ENCODE assay signal across 15 cellular contexts in genomic region chr11:64753380-64754123, GRCh38. TPM values are rescaled to one million over a fixed set of nuclear protein-coding genes. Genes with fewer than 3 reads are reported as not detected.
"Had no signal": no experiment of that assay in that cellular context is flagged by ENCODE, and none has a peak within 500 bp of the region (broad histone marks: within the 10 kb centered on the region; RNA-seq: fewer than 3 reads in every experiment).

No MANE protein-coding gene starts in this region.

- H3K27ac Mint-ChIP-seq: activated CD4-positive, alpha-beta T cell treated with anti-CD3 and anti-CD28 coated beads, Interleukin-2, amount 10 ng/mL, durations not matched to agents 24 days and 14 days; activated naive CD8-positive, alpha-beta T cell; stimulated activated naive B cell treated with anti-CD40 and anti-IgM and Interleukin-4, amounts not matched to agents 10 μg/mL and 1 μg/mL and 100 μg/mL, for 72 hours had no signal

- DNase-seq: activated CD4-positive, alpha-beta T cell treated with anti-CD3 and anti-CD28 coated beads, Interleukin-2, amount 10 ng/mL, durations not matched to agents 24 days and 14 days; activated effector memory CD4-positive, alpha-beta T cell treated with anti-CD3 and anti-CD28 coated beads, Interleukin-2, amount 50 U/mL, for 16 hours; activated T-cell treated with anti-CD3 and anti-CD28 coated beads, Interleukin-2, amount 50 U/mL, for 1 hour; cerebellar nuclear complex; dermis blood vessel endothelial cell; erythroblast; mesendoderm; nephron progenitor cell; small intestine; stimulated activated naive B cell treated with anti-CD40 and anti-IgM and Interleukin-4, amounts not matched to agents 10 μg/mL and 1 μg/mL and 100 μg/mL, for 72 hours; T1000; trophoblast cell had no signal

- H3K27me3 Mint-ChIP-seq: activated CD4-positive, alpha-beta T cell treated with anti-CD3 and anti-CD28 coated beads, Interleukin-2, amount 10 ng/mL, durations not matched to agents 24 days and 14 days; activated naive CD8-positive, alpha-beta T cell; stimulated activated naive B cell treated with anti-CD40 and anti-IgM and Interleukin-4, amounts not matched to agents 10 μg/mL and 1 μg/mL and 100 μg/mL, for 72 hours had no signal

- H3K27ac ChIP-seq: left lung, VCaP had no signal

- H3K9me3 ChIP-seq: left lung had no signal

- H3K4me3 Mint-ChIP-seq: activated CD4-positive, alpha-beta T cell treated with anti-CD3 and anti-CD28 coated beads, Interleukin-2, amount 10 ng/mL, durations not matched to agents 24 days and 14 days; activated naive CD8-positive, alpha-beta T cell; stimulated activated naive B cell treated with anti-CD40 and anti-IgM and Interleukin-4, amounts not matched to agents 10 μg/mL and 1 μg/mL and 100 μg/mL, for 72 hours had no signal

- H3K9me3 Mint-ChIP-seq: activated CD4-positive, alpha-beta T cell treated with anti-CD3 and anti-CD28 coated beads, Interleukin-2, amount 10 ng/mL, durations not matched to agents 24 days and 14 days; nephron progenitor cell; stimulated activated naive B cell treated with anti-CD40 and anti-IgM and Interleukin-4, amounts not matched to agents 10 μg/mL and 1 μg/mL and 100 μg/mL, for 72 hours had no signal

- H3K27me3 ChIP-seq: left lung had no signal

- ATAC-seq: left lung; stimulated activated naive B cell treated with anti-CD40 and anti-IgM and Interleukin-4, amounts not matched to agents 10 μg/mL and 1 μg/mL and 100 μg/mL, for 72 hours had no signal

- H3K4me1 ChIP-seq: left lung had no signal

- H3K4me3 ChIP-seq: left lung had no signal

RNA-seq across cellular contexts. Expression of gene NRXN2, which starts 30.6 kb away (rescaled TPM):
- total RNA-seq: dermis blood vessel endothelial cell had no signal
